20 cellular contexts compared by ENCODE assay signal in the genomic region with DNA sequence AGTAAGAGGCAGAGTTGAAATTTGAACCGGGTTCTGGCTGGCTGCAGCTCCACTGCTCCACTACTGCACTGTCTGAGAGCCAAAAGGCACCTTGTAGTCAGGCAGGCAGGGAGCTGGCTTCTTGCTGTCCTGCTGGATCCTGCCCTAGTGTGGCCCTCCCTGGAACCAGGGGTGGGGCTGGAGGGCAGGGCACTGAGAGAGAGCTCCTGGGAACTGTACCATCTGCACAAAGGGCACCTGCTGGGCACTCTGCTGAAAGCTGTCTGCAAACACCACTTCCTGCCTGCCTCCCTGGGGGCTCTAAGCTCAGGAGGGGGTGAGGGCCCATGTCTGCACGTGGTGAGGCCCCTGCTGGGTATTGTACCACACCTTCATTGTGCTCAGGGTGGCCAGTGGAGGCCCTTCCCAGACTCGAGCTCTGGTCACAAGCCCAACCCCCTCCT. TPM values are rescaled to one million over a fixed set of nuclear protein-coding genes. Genes with fewer than 3 reads are reported as not detected.
A peak's percentile ranks its signal among the peaks of the same experiment; 100 is the strongest.
DNase-seq lines count a peak whose midpoint lies in the region; ATAC-seq and TF ChIP-seq lines count a peak whose summit lies in the region.
"Had no signal": no experiment of that assay in that cellular context is flagged by ENCODE, and none has a peak within 500 bp of the region (broad histone marks: within the 10 kb centered on the region; RNA-seq: fewer than 3 reads in every experiment).

No MANE protein-coding gene starts in this region.

- peaks cover 100% of the 10 kb centered on the region for H3K4me1 ChIP-seq in BLaER1
- H3K4me1 ChIP-seq in body of pancreas: peaks cover 43% of the 10 kb centered on the region
- no peaks in the 10 kb centered on the region for H3K4me1 ChIP-seq in CD4-positive, alpha-beta memory T cell (ENCODE audit: insufficient read depth, low read length)
- no peaks in the 10 kb centered on the region for H3K4me1 ChIP-seq in effector memory CD4-positive, alpha-beta T cell (ENCODE audit: control insufficient read depth, insufficient read depth, low read length, poor library complexity, severe bottlenecking)
- H3K4me1 ChIP-seq: thyroid gland had no signal

- TF ChIP-seq POLR2A in body of pancreas (IDR thresholded peaks at IDR 0.05): no peak

- peaks cover 0 to 4% (median under 1%) of the 10 kb centered on the region in 4 donors for H3K4me1 Mint-ChIP-seq in CD4-positive, alpha-beta memory T cell
- H3K4me1 Mint-ChIP-seq: immature natural killer cell had no signal

- H3K27ac Mint-ChIP-seq in CD4-positive, alpha-beta memory T cell: no peak overlapping the region
- H3K27ac Mint-ChIP-seq: activated naive CD4-positive, alpha-beta T cell treated with anti-CD3 and anti-CD28 coated beads for 36 hours; HFFc6; immature natural killer cell had no signal

- peaks cover 0 to 2% (median 0%) of the 10 kb centered on the region in 8 donors for H3K9me3 Mint-ChIP-seq in CD4-positive, alpha-beta memory T cell
- H3K9me3 Mint-ChIP-seq: activated naive CD4-positive, alpha-beta T cell treated with anti-CD3 and anti-CD28 coated beads for 36 hours; immature natural killer cell had no signal

- no peak overlapping the region for H3K4me3 Mint-ChIP-seq in CD4-positive, alpha-beta memory T cell
- H3K4me3 Mint-ChIP-seq: activated naive CD4-positive, alpha-beta T cell treated with anti-CD3 and anti-CD28 coated beads for 36 hours; HFFc6; immature natural killer cell had no signal

- CTCF ChIA-PET in CD4-positive, alpha-beta memory T cell (lab: Charles Lee; ENCODE audit: partially characterized antibody): no interaction called here

- peak in 1 of 7 experiments; percentile 13 for TF ChIP-seq CTCF in body of pancreas (IDR thresholded peaks at IDR 0.05)

- POLR2A ChIA-PET in CD4-positive, alpha-beta memory T cell (lab: Charles Lee; ENCODE audit: partially characterized antibody): no interaction called here

- H3K9me3 ChIP-seq in BLaER1 (no peaks in the 10 kb centered on the region), body of pancreas (peaks cover 0 to 3% (median 0%) of the 10 kb centered on the region in 3 donors)
- H3K9me3 ChIP-seq in CD4-positive, alpha-beta memory T cell (ENCODE audit: control insufficient read depth in 1 of 2, low read length in 2 of 2): no peaks in the 10 kb centered on the region
- H3K9me3 ChIP-seq in effector memory CD4-positive, alpha-beta T cell (ENCODE audit: control insufficient read depth, low read length): no peaks in the 10 kb centered on the region
- H3K9me3 ChIP-seq: thyroid gland had no signal

- ATAC-seq in GM18868 (IDR thresholded peaks at IDR 0.05; ENCODE audit: unreplicated experiment): peak; percentile 17
- ATAC-seq in body of pancreas: peak; percentile 64
- no peak for ATAC-seq in GM18858 (IDR thresholded peaks at IDR 0.05; ENCODE audit: unreplicated experiment)
- ATAC-seq: SK-N-SH treated with all-trans-retinoic acid at 6 μM for 48 hours had no signal

- H4K20me1 ChIP-seq in BLaER1: no peaks in the 10 kb centered on the region

- DNase-seq in NCI-H2081 (lab: John Stamatoyannopoulos, UW) (peak; percentile 46 to 86), body of pancreas (peak; percentile 65 to 86 (median 82)), occipital lobe (lab: John Stamatoyannopoulos, UW) (no peak)
- no peak for DNase-seq in CD4-positive, alpha-beta memory T cell
- DNase-seq in effector memory CD4-positive, alpha-beta T cell: no peak
- DNase-seq: ACHN; activated naive CD4-positive, alpha-beta T cell treated with anti-CD3 and anti-CD28 coated beads for 36 hours; effector CD8-positive, alpha-beta T cell; HFFc6; immature natural killer cell; NCI-H1048; stimulated activated CD4-positive, alpha-beta T cell treated with anti-CD3 and anti-CD28 coated beads, Interleukin-12 subunit alpha, Interleukin-12 subunit beta, amount 100 ng/mL, for 4 hours; thyroid gland had no signal

- H3K36me3 ChIP-seq in BLaER1: 0 out of 2 replicates have a peak, but pooled peaks cover under 1% of the 10 kb centered on the region
- H3K36me3 ChIP-seq in body of pancreas (replicated peaks in 1 of 2; ENCODE audit: insufficient read depth in 1 of 2, low read depth in 2 of 2): no peaks in the 10 kb centered on the region
- H3K36me3 ChIP-seq in CD4-positive, alpha-beta memory T cell (ENCODE audit: insufficient read depth, low read length): no peaks in the 10 kb centered on the region
- no peaks in the 10 kb centered on the region for H3K36me3 ChIP-seq in effector memory CD4-positive, alpha-beta T cell (ENCODE audit: control insufficient read depth, insufficient read depth, low read length)
- H3K36me3 ChIP-seq: thyroid gland had no signal

- H3K9ac ChIP-seq in BLaER1: peak overlapping the region; percentile 78

- H3K27ac ChIP-seq in BLaER1 (peak overlapping the region; percentile 92), body of pancreas (peak overlapping the region; percentile 31 to 48 (median 34))
- H3K27ac ChIP-seq in CD4-positive, alpha-beta memory T cell (ENCODE audit: low read depth, low read length): no peak overlapping the region
- no peak overlapping the region for H3K27ac ChIP-seq in effector memory CD4-positive, alpha-beta T cell (ENCODE audit: insufficient read depth, low read length, poor library complexity, severe bottlenecking)
- H3K27ac ChIP-seq: thyroid gland, VCaP had no signal

- 6 to 18% methylated on average over 3 of the region's 3 CpGs for WGBS in body of pancreas, 2 donors

- H3K27me3 ChIP-seq in BLaER1 (no peaks in the 10 kb centered on the region), body of pancreas (no peaks in the 10 kb centered on the region)
- no peaks in the 10 kb centered on the region for H3K27me3 ChIP-seq in CD4-positive, alpha-beta memory T cell (ENCODE audit: insufficient read depth, low read length)
- no peaks in the 10 kb centered on the region for H3K27me3 ChIP-seq in effector memory CD4-positive, alpha-beta T cell (replicated peaks; ENCODE audit: control insufficient read depth, insufficient read depth, low read length, poor library complexity, severe bottlenecking)
- H3K27me3 ChIP-seq: thyroid gland had no signal

- H3K36me3 Mint-ChIP-seq in CD4-positive, alpha-beta memory T cell: no peaks in the 10 kb centered on the region
- H3K36me3 Mint-ChIP-seq: immature natural killer cell had no signal

- intact Hi-C loops in body of pancreas (cut with DNase I): no loop called here
- intact Hi-C loops in CD4-positive, alpha-beta memory T cell (cut with micrococcal nuclease): no loop called here

- peak overlapping the region; percentile 91 for H3K4me2 ChIP-seq in BLaER1

- peak overlapping the region; percentile 53 for H3K4me3 ChIP-seq in BLaER1
- H3K4me3 ChIP-seq in body of pancreas: no peak overlapping the region
- H3K4me3 ChIP-seq in CD4-positive, alpha-beta memory T cell (ENCODE audit: low read length in 2 of 2): no peak overlapping the region
- H3K4me3 ChIP-seq in effector memory CD4-positive, alpha-beta T cell (ENCODE audit: insufficient read depth, low read depth, low read length, poor library complexity, severe bottlenecking): no peak overlapping the region
- H3K4me3 ChIP-seq: thyroid gland had no signal

- H3K27me3 Mint-ChIP-seq in CD4-positive, alpha-beta memory T cell: peaks cover 7 to 13% of the 10 kb centered on the region in 2 donors

RNA-seq across cellular contexts. Expression of a gene that starts 19.0 kb away (rescaled TPM):
- total RNA-seq in body of pancreas (not detected), occipital lobe (not detected)
- total RNA-seq in CD4-positive, alpha-beta memory T cell: not detected
- not detected for polyA plus RNA-seq in CD4-positive, alpha-beta memory T cell
- total RNA-seq: activated naive CD4-positive, alpha-beta T cell treated with anti-CD3 and anti-CD28 coated beads for 36 hours; bronchial epithelial cell; fibroblast of villous mesenchyme; HFFc6; thyroid gland had no signal
- polyA plus RNA-seq: immature natural killer cell had no signal

RNA-seq across cellular contexts. Expression of a gene that starts 46.7 kb away (rescaled TPM):
- total RNA-seq in body of pancreas (not detected), occipital lobe (0.31 TPM)
- not detected for total RNA-seq in CD4-positive, alpha-beta memory T cell
- under 1 TPM in 1 of 2 donors, not detected in 1; 0.71 TPM for polyA plus RNA-seq in CD4-positive, alpha-beta memory T cell
- total RNA-seq: activated naive CD4-positive, alpha-beta T cell treated with anti-CD3 and anti-CD28 coated beads for 36 hours; bronchial epithelial cell; fibroblast of villous mesenchyme; HFFc6; thyroid gland had no signal

Comparison
In these comparisons a context has a peak if more than half of its experiments do, and no peak if none do; other contexts are left out.
1. H3K27ac ChIP-seq: peak in BLaER1 (single experiment) and body of pancreas (4 of 4); none in CD4-positive, alpha-beta memory T cell (single experiment) and effector memory CD4-positive, alpha-beta T cell (single experiment).
2. DNase-seq: peak in NCI-H2081 (2 of 2) and body of pancreas (4 of 4); none in CD4-positive, alpha-beta memory T cell (0 of 5), occipital lobe (single experiment) and effector memory CD4-positive, alpha-beta T cell (0 of 3).